9 cellular contexts compared by ENCODE assay signal in the genomic region with DNA sequence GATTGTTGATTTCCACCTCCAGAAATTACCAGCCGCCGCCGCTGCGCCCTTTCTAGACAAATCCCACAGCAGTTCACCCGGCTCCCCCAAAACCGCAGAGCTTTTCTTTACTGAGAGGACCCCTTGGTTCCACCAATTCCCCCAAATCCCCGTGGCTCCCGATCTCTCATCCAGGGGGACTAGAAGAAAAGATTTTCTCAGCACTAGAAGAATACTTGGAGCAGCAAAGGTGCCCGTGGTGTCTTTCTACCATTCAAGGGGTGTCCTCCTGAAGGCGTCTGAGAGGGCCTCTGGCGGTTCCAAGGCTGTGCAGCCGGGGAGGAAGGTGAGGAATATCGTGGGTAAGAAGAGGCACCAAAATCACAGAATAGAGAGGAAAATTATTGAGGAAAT. TPM values are rescaled to one million over a fixed set of nuclear protein-coding genes. Genes with fewer than 3 reads are reported as not detected.
DNase-seq lines count a peak whose midpoint lies in the region; ATAC-seq, FAIRE-seq and TF ChIP-seq lines count a peak whose summit lies in the region.
"Had no signal": no experiment of that assay in that cellular context is flagged by ENCODE, and none has a peak within 500 bp of the region (broad histone marks: within the 10 kb centered on the region; RNA-seq: fewer than 3 reads in every experiment).

No MANE protein-coding gene starts in this region.

- H2AFZ ChIP-seq in keratinocyte (ENCODE audit: control insufficient read depth, low read length) = no peak overlapping the region

- H4K20me1 ChIP-seq in keratinocyte (ENCODE audit: control insufficient read depth, extremely low read depth, insufficient read depth, low read length) = no peaks in the 10 kb centered on the region

- H3K27me3 ChIP-seq in adipocyte (replicated peaks; ENCODE audit: control insufficient read depth, insufficient read depth, low read length) (no peaks in the 10 kb centered on the region), keratinocyte (ENCODE audit: control insufficient read depth, extremely low read depth, insufficient read depth, low read length) (no peaks in the 10 kb centered on the region), stomach (peaks cover 0 to 95% (median 39%) of the 10 kb centered on the region in 3 donors)

- H3K36me3 ChIP-seq in adipocyte (ENCODE audit: control insufficient read depth, insufficient read depth, low read length, severe bottlenecking) (peaks cover 9% of the 10 kb centered on the region), keratinocyte (ENCODE audit: control insufficient read depth in 2 of 2, extremely low read depth in 1 of 2, insufficient read depth in 2 of 2, low read length in 2 of 2) (peaks cover 2 to 5% of the 10 kb centered on the region in 2 experiments), stomach (no peaks in the 10 kb centered on the region)

- peak overlapping the region; percentile 68 for H3K4me2 ChIP-seq in keratinocyte (ENCODE audit: control insufficient read depth, extremely low read depth, insufficient read depth, low read depth, low read length)

- H3K27ac ChIP-seq in keratinocyte (ENCODE audit: control insufficient read depth, insufficient read depth, low read length) = peak overlapping the region; percentile 65
- peak overlapping the region; percentile 36 to 99 (median 94) for H3K27ac ChIP-seq in stomach

- H3K4me3 ChIP-seq in adipocyte (ENCODE audit: low read length) = peak overlapping the region; percentile 67
- H3K4me3 ChIP-seq in keratinocyte (ENCODE audit: control insufficient read depth in 2 of 3, extremely low read depth in 1 of 3, insufficient read depth in 2 of 3, low read depth in 1 of 3, low read length in 3 of 3) = peak overlapping the region in 1 of 3 experiments; percentile 44
- H3K4me3 ChIP-seq in stomach = peak overlapping the region; percentile 47 to 55 (median 53)

- dilution Hi-C loops in keratinocyte (cut with MboI; ENCODE audit: extremely low pct_ligation_motif_present, low sequenced_read_pairs) = no loop called here

- no peak for FAIRE-seq in keratinocyte (lab: Jason Lieb, UNC)

- H3K9me3 ChIP-seq in adipocyte (ENCODE audit: control insufficient read depth, low read length) = no peaks in the 10 kb centered on the region
- H3K9me3 ChIP-seq in keratinocyte (ENCODE audit: control insufficient read depth, low read depth, low read length) = no peaks in the 10 kb centered on the region
- no peaks in the 10 kb centered on the region for H3K9me3 ChIP-seq in stomach

- no peaks in the 10 kb centered on the region for H3K9me1 ChIP-seq in keratinocyte (ENCODE audit: control insufficient read depth, extremely low read depth, insufficient read depth, low read length)

- no peak for TF ChIP-seq EP300 in stomach (IDR thresholded peaks at IDR 0.05)

- intact Hi-C loops in stomach (cut with DNase I; ENCODE audit: low total_unique reads) = no loop called here

- no peak for ATAC-seq in HG03039 (IDR thresholded peaks at IDR 0.05; ENCODE audit: unreplicated experiment)
- ATAC-seq: activated CD8-positive, alpha-beta T cell treated with anti-CD3 and anti-CD28 coated beads, Interleukin-2, amount 10 ng/mL, durations not matched to agents 7 days and 5 days had no signal

- peaks cover 64% of the 10 kb centered on the region for H3K4me1 ChIP-seq in adipocyte (ENCODE audit: control insufficient read depth, insufficient read depth, low read length)
- H3K4me1 ChIP-seq in keratinocyte (ENCODE audit: control insufficient read depth, extremely low read depth, insufficient read depth, low read length) = peaks cover 25% of the 10 kb centered on the region
- H3K4me1 ChIP-seq in stomach = peaks cover 11 to 47% (median 31%) of the 10 kb centered on the region in 4 donors

- H3K79me2 ChIP-seq in keratinocyte (ENCODE audit: control insufficient read depth, insufficient read depth, low read length) = peaks cover 37% of the 10 kb centered on the region

- no peak for TF ChIP-seq POLR2A in stomach (IDR thresholded peaks at IDR 0.05)

- TF ChIP-seq CTCF in keratinocyte (optimal IDR thresholded peaks at IDR 0.05 in 1 of 3, IDR thresholded peaks at IDR 0.05 in 1 of 3, conservative IDR thresholded peaks at IDR 0.05 in 1 of 3; ENCODE audit: extremely low read depth in 1 of 3, insufficient read depth in 2 of 3, low read length in 3 of 3) (no peak), stomach (IDR thresholded peaks at IDR 0.05) (no peak)

- 44 to 73% (median 62%) methylated on average over 13 of the region's 13 CpGs for WGBS in stomach, 5 donors

- DNase-seq in adipocyte (ENCODE audit: low read depth) (no peak), keratinocyte (ENCODE audit: low read depth, low spot score) (no peak), stomach (no peak), GM19238 (ENCODE audit: insufficient read length, low spot score) (no peak), NCI-H345 treated with DMSO at 0.1 percent for 48 hours (lab: John Stamatoyannopoulos, UW; ENCODE audit: unreplicated experiment) (no peak)
- DNase-seq: activated CD8-positive, alpha-beta T cell treated with anti-CD3 and anti-CD28 coated beads, Interleukin-2, amount 10 ng/mL, durations not matched to agents 7 days and 5 days; CD4-positive, alpha-beta memory T cell had no signal

- peak overlapping the region; percentile 77 for H3K9ac ChIP-seq in adipocyte (ENCODE audit: low read length)
- H3K9ac ChIP-seq in keratinocyte (ENCODE audit: control insufficient read depth, extremely low read depth, insufficient read depth, low read length) = peak overlapping the region; percentile 74

RNA-seq across cellular contexts. Expression of a gene that starts 13.5 kb away (rescaled TPM):
- 0.22 to 1.1 TPM (median 0.71 TPM) in 3 replicates for polyA plus RNA-seq in keratinocyte
- polyA plus RNA-seq in keratinocyte (2011; ENCODE audit: low read depth) = 0.24 TPM
- polyA plus RNA-seq in keratinocyte (2011; cell fraction: cytosol; rRNA removed) = 0.25 and 0.47 TPM in 2 replicates
- 1.1 and 1.2 TPM in 2 replicates for polyA plus RNA-seq in keratinocyte (2011; cell fraction: nucleus; rRNA removed)
- polyA plus RNA-seq in keratinocyte (2012; ENCODE audit: low replicate concordance) = 0.14 and 0.80 TPM in 2 replicates
- 0.23 to 0.35 TPM in 2 of 3 replicates, not detected in the other for polyA minus RNA-seq in keratinocyte
- not detected for polyA minus RNA-seq in keratinocyte (2011; cell fraction: cytosol; rRNA and poly(A)+ RNA removed)
- polyA minus RNA-seq in keratinocyte (2011; cell fraction: nucleus; rRNA and poly(A)+ RNA removed) = 0.54 TPM in 1 of 2 replicates, not detected in the other
- 1 to 10 TPM in 3 of 5 donors, under 1 TPM in 1, not detected in 1; 0.89 to 2.3 (median 1.1) TPM for total RNA-seq in stomach
- polyA plus RNA-seq in stomach = 1 to 10 TPM; 1.1 to 3.7 (median 1.2) TPM
- total RNA-seq: activated CD8-positive, alpha-beta T cell treated with anti-CD3 and anti-CD28 coated beads, Interleukin-2, amount 10 ng/mL, durations not matched to agents 7 days and 5 days; CD4-positive, alpha-beta memory T cell had no signal
- polyA plus RNA-seq: CD4-positive, alpha-beta memory T cell had no signal

RNA-seq across cellular contexts. Expression of a gene that starts 14.5 kb away (rescaled TPM):
- polyA plus RNA-seq in keratinocyte = 0.40 to 1.8 TPM (median 1.5 TPM) in 3 replicates
- polyA plus RNA-seq in keratinocyte (2011; ENCODE audit: low read depth) = 0.55 TPM
- 1.3 and 1.5 TPM in 2 replicates for polyA plus RNA-seq in keratinocyte (2011; cell fraction: cytosol; rRNA removed)
- 2.1 and 2.6 TPM in 2 replicates for polyA plus RNA-seq in keratinocyte (2011; cell fraction: nucleus; rRNA removed)
- 1.2 and 1.7 TPM in 2 replicates for polyA plus RNA-seq in keratinocyte (2012; ENCODE audit: low replicate concordance)
- 0.30 to 0.99 TPM (median 0.74 TPM) in 3 replicates for polyA minus RNA-seq in keratinocyte
- not detected for polyA minus RNA-seq in keratinocyte (2011; cell fraction: cytosol; rRNA and poly(A)+ RNA removed)
- polyA minus RNA-seq in keratinocyte (2011; cell fraction: nucleus; rRNA and poly(A)+ RNA removed) = 0.54 and 0.63 TPM in 2 replicates
- 1 to 10 TPM in 3 of 5 donors, under 1 TPM in 2; 0.55 to 5.8 (median 2.2) TPM for total RNA-seq in stomach
- polyA plus RNA-seq in stomach = 10 to 100 TPM in 1 of 3 donors, 1 to 10 TPM in 2; 4.4 to 17.0 (median 5.9) TPM
- total RNA-seq: activated CD8-positive, alpha-beta T cell treated with anti-CD3 and anti-CD28 coated beads, Interleukin-2, amount 10 ng/mL, durations not matched to agents 7 days and 5 days had no signal

RNA-seq across cellular contexts. Expression of a gene that starts 20.2 kb away (rescaled TPM):
- 5.2 to 12.5 TPM (median 11.9 TPM) in 3 replicates for polyA plus RNA-seq in keratinocyte
- 1.3 TPM for polyA plus RNA-seq in keratinocyte (2011; ENCODE audit: low read depth)
- polyA plus RNA-seq in keratinocyte (2011; cell fraction: cytosol; rRNA removed) = 11.8 and 14.4 TPM in 2 replicates
- 7.9 and 8.1 TPM in 2 replicates for polyA plus RNA-seq in keratinocyte (2011; cell fraction: nucleus; rRNA removed)
- polyA plus RNA-seq in keratinocyte (2012; ENCODE audit: low replicate concordance) = 4.2 and 10.2 TPM in 2 replicates
- polyA minus RNA-seq in keratinocyte = 3.6 to 10.2 TPM (median 7.7 TPM) in 3 replicates
- 4.4 TPM for polyA minus RNA-seq in keratinocyte (2011; cell fraction: cytosol; rRNA and poly(A)+ RNA removed)
- 2.6 and 5.5 TPM in 2 replicates for polyA minus RNA-seq in keratinocyte (2011; cell fraction: nucleus; rRNA and poly(A)+ RNA removed)
- total RNA-seq in stomach = under 1 TPM in 1 of 5 donors, not detected in 4; 0.55 TPM
- 1 to 10 TPM in 1 of 3 donors, under 1 TPM in 1, not detected in 1; 0.31 to 1.1 TPM for polyA plus RNA-seq in stomach

RNA-seq across cellular contexts. Expression of a gene that starts 27.5 kb away (rescaled TPM):
- polyA plus RNA-seq in keratinocyte = 3.3 to 7.1 TPM (median 4.5 TPM) in 3 replicates
- polyA plus RNA-seq in keratinocyte (2011; ENCODE audit: low read depth) = 6.8 TPM
- 3.1 and 4.3 TPM in 2 replicates for polyA plus RNA-seq in keratinocyte (2011; cell fraction: cytosol; rRNA removed)
- polyA plus RNA-seq in keratinocyte (2011; cell fraction: nucleus; rRNA removed) = 9.4 and 10.0 TPM in 2 replicates
- polyA plus RNA-seq in keratinocyte (2012; ENCODE audit: low replicate concordance) = 3.2 and 5.0 TPM in 2 replicates
- polyA minus RNA-seq in keratinocyte = 2.3 to 4.3 TPM (median 2.7 TPM) in 3 replicates
- polyA minus RNA-seq in keratinocyte (2011; cell fraction: cytosol; rRNA and poly(A)+ RNA removed) = 4.4 TPM
- polyA minus RNA-seq in keratinocyte (2011; cell fraction: nucleus; rRNA and poly(A)+ RNA removed) = 5.0 and 5.5 TPM in 2 replicates
- 10 to 100 TPM in 3 of 5 donors, 1 to 10 TPM in 2; 2.9 to 53.1 (median 18.2) TPM for total RNA-seq in stomach
- polyA plus RNA-seq in stomach = 10 to 100 TPM in 1 of 3 donors, 1 to 10 TPM in 2; 7.5 to 12.8 (median 7.8) TPM
- total RNA-seq: activated CD8-positive, alpha-beta T cell treated with anti-CD3 and anti-CD28 coated beads, Interleukin-2, amount 10 ng/mL, durations not matched to agents 7 days and 5 days; CD4-positive, alpha-beta memory T cell had no signal
- polyA plus RNA-seq: CD4-positive, alpha-beta memory T cell had no signal

RNA-seq across cellular contexts. Expression of a gene that starts 31.6 kb away (rescaled TPM):
- polyA plus RNA-seq in keratinocyte (0.52 to 0.72 TPM (median 0.54 TPM) in 3 replicates), stomach (under 1 TPM in 1 of 3 donors, not detected in 2; 0.81 TPM)
- not detected for polyA plus RNA-seq in keratinocyte (2011; ENCODE audit: low read depth)
- polyA plus RNA-seq in keratinocyte (2011; cell fraction: cytosol; rRNA removed) = 0.26 and 0.68 TPM in 2 replicates
- 1.8 and 2.5 TPM in 2 replicates for polyA plus RNA-seq in keratinocyte (2011; cell fraction: nucleus; rRNA removed)
- polyA plus RNA-seq in keratinocyte (2012; ENCODE audit: low replicate concordance) = 0.44 and 1.4 TPM in 2 replicates
- 0.59 to 2.3 TPM (median 1.1 TPM) in 3 replicates for polyA minus RNA-seq in keratinocyte
- polyA minus RNA-seq in keratinocyte (2011; cell fraction: cytosol; rRNA and poly(A)+ RNA removed) = not detected
- polyA minus RNA-seq in keratinocyte (2011; cell fraction: nucleus; rRNA and poly(A)+ RNA removed) = 2.7 and 3.6 TPM in 2 replicates
- total RNA-seq in stomach = 10 to 100 TPM in 1 of 5 donors, 1 to 10 TPM in 1, not detected in 3; 3.7 to 12.7 TPM
- total RNA-seq: activated CD8-positive, alpha-beta T cell treated with anti-CD3 and anti-CD28 coated beads, Interleukin-2, amount 10 ng/mL, durations not matched to agents 7 days and 5 days; CD4-positive, alpha-beta memory T cell had no signal
- polyA plus RNA-seq: CD4-positive, alpha-beta memory T cell; liver had no signal
